In genomic region chr4:83862471-83862870, GRCh38 we compare ENCODE assay signal across 21 cellular contexts.
"Had no signal": no experiment of that assay in that cellular context is flagged by ENCODE, and none has a peak within 500 bp of the region (broad histone marks: within the 10 kb centered on the region; RNA-seq: fewer than 3 reads in every experiment).

No MANE protein-coding gene starts in this region.

- H3K36me3 ChIP-seq: pancreas, thyroid gland, WERI-Rb-1 had no signal

- H2AFZ ChIP-seq: hepatocyte had no signal

- H3K4me2 ChIP-seq: hepatocyte had no signal

- H3K9me3 ChIP-seq: mucosa of descending colon, pancreas, thyroid gland had no signal

- H3K79me2 ChIP-seq: hepatocyte had no signal

- H3K4me3 ChIP-seq: hepatocyte, mucosa of descending colon, pancreas, skin epidermis, thyroid gland had no signal

- DNase-seq: activated CD4-positive, alpha-beta T cell treated with anti-CD3 and anti-CD28 coated beads for 1 hour; activated CD4-positive, alpha-beta T cell treated with anti-CD3 and anti-CD28 coated beads, Interleukin-2, amount 50 U/mL, for 1 hour; activated T-cell treated with anti-CD3 and anti-CD28 coated beads, Interleukin-2, amount 50 U/mL, for 1 hour; amygdala; dermis blood vessel endothelial cell; effector CD8-positive, alpha-beta T cell; erythroblast; glutamatergic neuron; immature natural killer cell; mesendoderm; mucosa of descending colon; nephron progenitor cell; pancreas; right cardiac atrium; stimulated activated CD4-positive, alpha-beta T cell treated with anti-CD3 and anti-CD28 coated beads, Interleukin-1b, Interleukin-23, amount 100 ng/mL, for 48 hours; substantia nigra; T-helper 2 cell; thyroid gland; WERI-Rb-1 had no signal

- H3K27me3 ChIP-seq: hepatocyte, pancreas, thyroid gland had no signal

- H3K27ac ChIP-seq: hepatocyte, pancreas, skin epidermis, thyroid gland, WERI-Rb-1 had no signal

- H3K4me1 ChIP-seq: pancreas, thyroid gland had no signal
